In genomic region chr5:74765929-74766328, GRCh38 we compare ENCODE assay signal across 8 cellular contexts. TPM values are rescaled to one million over a fixed set of nuclear protein-coding genes. Genes with fewer than 3 reads are reported as not detected.
DNase-seq lines count a peak whose midpoint lies in the region; ATAC-seq lines count a peak whose summit lies in the region.

No MANE protein-coding gene starts in this region.

- peaks cover 34% of the 10 kb centered on the region for H3K36me3 Mint-ChIP-seq in central memory CD8-positive, alpha-beta T cell (ENCODE audit: insufficient read depth)

- H3K36me3 ChIP-seq in ACC112 (ENCODE audit: insufficient read depth, low read length) (no peaks in the 10 kb centered on the region; the same call in 1 of the 2 replicates), HUES64 (ENCODE audit: insufficient read depth, low read length) (peaks cover 60% of the 10 kb centered on the region), muscle layer of duodenum (ENCODE audit: control insufficient read depth in 1 of 2, insufficient read depth in 2 of 2, low read length in 2 of 2) (peaks cover 19 to 21% of the 10 kb centered on the region in 2 donors)

- H3K9me3 ChIP-seq in HUES64 (ENCODE audit: insufficient read depth, low read depth, low read length) (no peaks in the 10 kb centered on the region), muscle layer of duodenum (ENCODE audit: control insufficient read depth in 1 of 2, low read length in 2 of 2) (no peaks in the 10 kb centered on the region)

- no peaks in the 10 kb centered on the region for H3K27me3 Mint-ChIP-seq in central memory CD8-positive, alpha-beta T cell

- H3K27ac ChIP-seq in ACC112 (ENCODE audit: low read depth, low read length) (no peak overlapping the region), HUES64 (ENCODE audit: low read depth, low read length) (no peak overlapping the region; the same call in 1 of the 2 replicates), muscle layer of duodenum (ENCODE audit: low read length) (no peak overlapping the region)

- peak overlapping the region; percentile 73 for H3K9ac ChIP-seq in HUES64 (ENCODE audit: low read depth, low read length)

- no peak for DNase-seq in central memory CD8-positive, alpha-beta T cell (ENCODE audit: low spot score in 2 of 2)
- no peak for DNase-seq in SKM-1 (lab: John Stamatoyannopoulos, UW; ENCODE audit: unreplicated experiment)

- H2AFZ ChIP-seq in ACC112 (ENCODE audit: low read length, unreplicated experiment), result no peak overlapping the region

- H3K27ac Mint-ChIP-seq in central memory CD8-positive, alpha-beta T cell (ENCODE audit: low read depth), result peak overlapping the region; percentile 97

- H3K4me3 Mint-ChIP-seq in central memory CD8-positive, alpha-beta T cell, result peak overlapping the region; percentile 100

- 86% methylated on average over 27 of the region's 27 CpGs for WGBS in HUES64

- ATAC-seq in central memory CD8-positive, alpha-beta T cell (replicated peaks; ENCODE audit: extremely low read depth, poor library complexity, severe bottlenecking), result no peak
- ATAC-seq in GM21825 (IDR thresholded peaks at IDR 0.05; ENCODE audit: unreplicated experiment) (no peak), HG02588 (IDR thresholded peaks at IDR 0.05; ENCODE audit: unreplicated experiment) (no peak), HG03439 (IDR thresholded peaks at IDR 0.05; ENCODE audit: unreplicated experiment) (no peak)

- H3K4me1 ChIP-seq in ACC112 (ENCODE audit: control insufficient read depth, insufficient read depth, low read length, unreplicated experiment) (peaks cover 51% of the 10 kb centered on the region), HUES64 (ENCODE audit: insufficient read depth, low read length) (peaks cover 9% of the 10 kb centered on the region; the same call in 1 of the 2 replicates), muscle layer of duodenum (ENCODE audit: control insufficient read depth in 1 of 2, insufficient read depth in 2 of 2, low read length in 2 of 2) (peaks cover 8 to 33% of the 10 kb centered on the region in 2 donors)

- H3K4me1 Mint-ChIP-seq in central memory CD8-positive, alpha-beta T cell, result peaks cover 26% of the 10 kb centered on the region

- H3K27me3 ChIP-seq in ACC112 (ENCODE audit: insufficient read depth, low read length) (no peaks in the 10 kb centered on the region), HUES64 (ENCODE audit: insufficient read depth, low read length) (no peaks in the 10 kb centered on the region), muscle layer of duodenum (ENCODE audit: low read depth, low read length) (no peaks in the 10 kb centered on the region)

- H3K4me3 ChIP-seq in ACC112 (ENCODE audit: low read depth, low read length), result peak overlapping the region; percentile 93
- peak overlapping the region; percentile 93 for H3K4me3 ChIP-seq in HUES64 (ENCODE audit: low read length)
- peak overlapping the region; percentile 98 to 100 for H3K4me3 ChIP-seq in muscle layer of duodenum (ENCODE audit: low read depth in 1 of 2, low read length in 2 of 2)

- H3K79me2 ChIP-seq in ACC112 (ENCODE audit: control insufficient read depth, insufficient read depth, low read length, unreplicated experiment), result peaks cover 48% of the 10 kb centered on the region

- H3K9me3 Mint-ChIP-seq in central memory CD8-positive, alpha-beta T cell, result no peaks in the 10 kb centered on the region

RNA-seq across cellular contexts. Expression of gene GFM2, which starts 1.0 kb away (rescaled TPM):
- 22.0 TPM for polyA plus RNA-seq in HUES64 (2013, experiment 1 of 2)
- 25.7 TPM for polyA plus RNA-seq in HUES64 (2013, experiment 2 of 2)

RNA-seq across cellular contexts. Expression of gene NSA2, which starts 1.1 kb away (rescaled TPM):
- polyA plus RNA-seq in HUES64 (2013, experiment 1 of 2), result 101 TPM
- polyA plus RNA-seq in HUES64 (2013, experiment 2 of 2), result 101 TPM
